ENCODE assay signal across 9 cellular contexts in the genomic region with DNA sequence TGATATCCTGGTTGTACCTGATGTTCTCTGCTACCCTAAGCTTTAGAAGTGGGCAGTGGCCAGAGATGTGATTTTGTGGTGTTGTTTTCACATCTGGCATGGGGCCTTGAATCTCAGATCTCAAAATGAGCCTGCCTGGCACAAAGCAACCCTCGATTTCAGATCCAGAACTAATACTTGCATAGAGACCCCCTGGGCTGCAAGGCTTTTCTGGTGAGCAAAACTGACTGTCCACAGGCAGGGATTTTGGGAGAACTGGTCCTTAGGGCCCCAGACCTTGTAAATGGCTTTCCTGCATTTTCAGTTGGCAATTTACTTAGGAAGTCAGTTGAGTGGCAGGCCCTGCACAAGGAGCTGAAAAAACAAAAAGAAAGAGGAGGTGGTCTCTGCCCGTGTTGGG.
"Had no signal": no experiment of that assay in that cellular context is flagged by ENCODE, and none has a peak within 500 bp of the region (broad histone marks: within the 10 kb centered on the region; RNA-seq: fewer than 3 reads in every experiment).

No MANE protein-coding gene starts in this region.

- H3K27ac ChIP-seq: GM23248, HL-60 had no signal

- H3K4me3 Mint-ChIP-seq: HFFc6, IgD-negative memory B cell had no signal

- ATAC-seq: HCT116, HepG2 had no signal

- H3K27ac Mint-ChIP-seq: HFFc6, IgD-negative memory B cell had no signal

- H3K9ac ChIP-seq: GM23248 had no signal

- H2AFZ ChIP-seq: GM23248 had no signal

- H3K36me3 Mint-ChIP-seq: IgD-negative memory B cell had no signal

- H3K4me1 Mint-ChIP-seq: IgD-negative memory B cell had no signal

- H3K4me3 ChIP-seq: GM23248, HAP-1 had no signal

- H3K36me3 ChIP-seq: HAP-1 had no signal

- DNase-seq: GM23248, GOT3, H7, HFFc6 had no signal

- H3K9me3 ChIP-seq: HAP-1 had no signal

- H3K4me1 ChIP-seq: HAP-1 had no signal
